ENCODE assay signal across 8 cellular contexts in genomic region chr17:75153854-75154194, GRCh38. TPM values are rescaled to one million over a fixed set of nuclear protein-coding genes. Genes with fewer than 3 reads are reported as not detected.
DNase-seq lines count a peak whose midpoint lies in the region; ATAC-seq and TF ChIP-seq lines count a peak whose summit lies in the region.

No MANE protein-coding gene starts in this region.

- no peak for TF ChIP-seq CTCF in spleen (IDR thresholded peaks at IDR 0.05 in 8 of 11, conservative IDR thresholded peaks at IDR 0.05 in 3 of 11)

- H3K27ac Mint-ChIP-seq in CD4-positive, CD25-positive, alpha-beta regulatory T cell: peak overlapping the region in 2 of 3 donors; percentile 89 to 91
- peak overlapping the region; percentile 93 to 94 for H3K27ac Mint-ChIP-seq in activated naive CD4-positive, alpha-beta T cell treated with anti-CD3 and anti-CD28 coated beads, Interleukin-2, amount 50 U/mL, for 72 hours

- no peaks in the 10 kb centered on the region for H3K36me3 Mint-ChIP-seq in CD4-positive, CD25-positive, alpha-beta regulatory T cell
- H3K36me3 Mint-ChIP-seq in activated naive CD4-positive, alpha-beta T cell treated with anti-CD3 and anti-CD28 coated beads, Interleukin-2, amount 50 U/mL, for 72 hours: peaks cover 18 to 25% of the 10 kb centered on the region in 2 donors

- ATAC-seq in CD4-positive, CD25-positive, alpha-beta regulatory T cell (ENCODE audit: low read depth in 2 of 2): peak in 1 of 2 donors; percentile 19
- peak; percentile 17 for ATAC-seq in GM19324 (IDR thresholded peaks at IDR 0.05; ENCODE audit: low FRiP score, unreplicated experiment)
- peak; percentile 6 to 9 for ATAC-seq in activated naive CD4-positive, alpha-beta T cell treated with anti-CD3 and anti-CD28 coated beads, Interleukin-2, amount 50 U/mL, for 72 hours

- no peaks in the 10 kb centered on the region for H3K9me3 ChIP-seq in CD4-positive, CD25-positive, alpha-beta regulatory T cell (ENCODE audit: control insufficient read depth in 2 of 2, low read length in 2 of 2)
- H3K9me3 ChIP-seq in HUES64 (ENCODE audit: insufficient read depth, low read depth, low read length) (no peaks in the 10 kb centered on the region), iPS-20b (ENCODE audit: insufficient read depth, low read depth, low read length) (no peaks in the 10 kb centered on the region), spleen (no peaks in the 10 kb centered on the region)

- intact Hi-C loops in spleen (cut with DNase I; ENCODE audit: low total_unique reads): no loop called here

- WGBS in HUES64: under 1% methylated on average over 27 of the region's 27 CpGs
- 0 to 5% (median 0%) methylated on average over 4 to 27 of the region's 27 CpGs for WGBS in spleen, 5 donors

- no peaks in the 10 kb centered on the region for H3K36me3 ChIP-seq in CD4-positive, CD25-positive, alpha-beta regulatory T cell (ENCODE audit: control insufficient read depth, insufficient read depth, low read length)
- peaks cover 8% of the 10 kb centered on the region for H3K36me3 ChIP-seq in HUES64 (ENCODE audit: insufficient read depth, low read length)
- H3K36me3 ChIP-seq in iPS-20b (ENCODE audit: insufficient read depth, low read depth, low read length): peaks cover 4% of the 10 kb centered on the region
- no peaks in the 10 kb centered on the region for H3K36me3 ChIP-seq in spleen

- DNase-seq in CD4-positive, CD25-positive, alpha-beta regulatory T cell: peak in 1 of 3 donors; percentile 24
- peak in 1 of 2 donors; percentile 29 for DNase-seq in activated naive CD4-positive, alpha-beta T cell treated with anti-CD3 and anti-CD28 coated beads, Interleukin-2, amount 50 U/mL, for 72 hours (ENCODE audit: low spot score in 2 of 2)
- DNase-seq in spleen (peak; percentile 85), NCI-H2029 (lab: John Stamatoyannopoulos, UW) (no peak), GM19238 (ENCODE audit: insufficient read length, low spot score) (no peak)

- no peaks in the 10 kb centered on the region for H3K9me3 Mint-ChIP-seq in CD4-positive, CD25-positive, alpha-beta regulatory T cell
- H3K9me3 Mint-ChIP-seq in activated naive CD4-positive, alpha-beta T cell treated with anti-CD3 and anti-CD28 coated beads, Interleukin-2, amount 50 U/mL, for 72 hours: no peaks in the 10 kb centered on the region

- peaks cover 17 to 42% (median 27%) of the 10 kb centered on the region in 4 donors for H3K4me1 Mint-ChIP-seq in CD4-positive, CD25-positive, alpha-beta regulatory T cell

- H3K4me3 ChIP-seq in CD4-positive, CD25-positive, alpha-beta regulatory T cell (ENCODE audit: low read depth, low read length): peak overlapping the region; percentile 94
- peak overlapping the region; percentile 94 for H3K4me3 ChIP-seq in HUES64 (ENCODE audit: low read length)
- peak overlapping the region; percentile 98 for H3K4me3 ChIP-seq in iPS-20b (ENCODE audit: low read length)
- peak overlapping the region; percentile 76 to 99 (median 90) for H3K4me3 ChIP-seq in spleen

- H3K9ac ChIP-seq in HUES64 (ENCODE audit: low read depth, low read length) (peak overlapping the region; percentile 95), iPS-20b (ENCODE audit: low read depth, low read length) (peak overlapping the region; percentile 97; the same call in 1 of the 2 replicates)

- peaks cover 4% of the 10 kb centered on the region for H3K27me3 Mint-ChIP-seq in CD4-positive, CD25-positive, alpha-beta regulatory T cell

- no peak for TF ChIP-seq POLR2A in spleen (IDR thresholded peaks at IDR 0.05)

- H3K4me1 ChIP-seq in CD4-positive, CD25-positive, alpha-beta regulatory T cell (ENCODE audit: control insufficient read depth, insufficient read depth, low read length, poor library complexity, severe bottlenecking): peaks cover 31% of the 10 kb centered on the region
- H3K4me1 ChIP-seq in HUES64 (ENCODE audit: insufficient read depth, low read length) (peaks cover 23% of the 10 kb centered on the region), iPS-20b (ENCODE audit: insufficient read depth, low read length) (peaks cover 9% of the 10 kb centered on the region; the same call in 1 of the 2 replicates), spleen (peaks cover 9 to 47% (median 30%) of the 10 kb centered on the region in 6 donors)

- H3K27me3 ChIP-seq in CD4-positive, CD25-positive, alpha-beta regulatory T cell (ENCODE audit: control insufficient read depth, insufficient read depth, low read length): no peaks in the 10 kb centered on the region
- H3K27me3 ChIP-seq in HUES64 (ENCODE audit: insufficient read depth, low read length) (no peaks in the 10 kb centered on the region), iPS-20b (ENCODE audit: insufficient read depth, low read length) (no peaks in the 10 kb centered on the region), spleen (replicated peaks in 1 of 7) (no peaks in the 10 kb centered on the region)

- H3K4me3 Mint-ChIP-seq in CD4-positive, CD25-positive, alpha-beta regulatory T cell: peak overlapping the region; percentile 87 to 94 (median 92)

- H3K27ac ChIP-seq in CD4-positive, CD25-positive, alpha-beta regulatory T cell (ENCODE audit: insufficient read depth, low read length, poor library complexity, severe bottlenecking): no peak overlapping the region
- H3K27ac ChIP-seq in HUES64 (ENCODE audit: low read depth, low read length) (peak overlapping the region; percentile 78), iPS-20b (ENCODE audit: low read length) (no peak overlapping the region), spleen (peak overlapping the region; percentile 76 to 96 (median 86))

RNA-seq across cellular contexts. Expression of gene JPT1, which starts 0.5 kb away (rescaled TPM):
- 70.9 TPM for total RNA-seq in CD4-positive, CD25-positive, alpha-beta regulatory T cell
- 100 to 1,000 TPM; 143 to 231 (median 192) TPM for polyA plus RNA-seq in CD4-positive, CD25-positive, alpha-beta regulatory T cell
- 301 TPM for polyA plus RNA-seq in HUES64 (2013, experiment 1 of 2)
- 296 TPM for polyA plus RNA-seq in HUES64 (2013, experiment 2 of 2)
- total RNA-seq in activated naive CD4-positive, alpha-beta T cell treated with anti-CD3 and anti-CD28 coated beads, Interleukin-2, amount 50 U/mL, for 72 hours: 100 to 1,000 TPM; 216 to 232 TPM
- 100 to 1,000 TPM in 2 of 7 donors, 10 to 100 TPM in 5; 47.1 to 116 (median 92.1) TPM for total RNA-seq in spleen
- 100 to 1,000 TPM; 106 to 192 (median 164) TPM for polyA plus RNA-seq in spleen

RNA-seq across cellular contexts. Expression of gene NT5C, which starts 22.3 kb away (rescaled TPM):
- 31.6 TPM for total RNA-seq in CD4-positive, CD25-positive, alpha-beta regulatory T cell
- 10 to 100 TPM; 55.4 to 66.9 (median 57.2) TPM for polyA plus RNA-seq in CD4-positive, CD25-positive, alpha-beta regulatory T cell
- polyA plus RNA-seq in HUES64 (2013, experiment 1 of 2): 57.4 TPM
- 57.9 TPM for polyA plus RNA-seq in HUES64 (2013, experiment 2 of 2)
- total RNA-seq in activated naive CD4-positive, alpha-beta T cell treated with anti-CD3 and anti-CD28 coated beads, Interleukin-2, amount 50 U/mL, for 72 hours: 10 to 100 TPM; 51.7 to 52.8 TPM
- 10 to 100 TPM; 48.2 to 77.9 (median 54.6) TPM for total RNA-seq in spleen
- polyA plus RNA-seq in spleen: 100 to 1,000 TPM; 105 to 145 (median 139) TPM

RNA-seq across cellular contexts. Expression of gene SUMO2, which starts 28.9 kb away (rescaled TPM):
- 318 TPM for total RNA-seq in CD4-positive, CD25-positive, alpha-beta regulatory T cell
- polyA plus RNA-seq in CD4-positive, CD25-positive, alpha-beta regulatory T cell: 100 to 1,000 TPM; 416 to 660 (median 495) TPM
- 510 TPM for polyA plus RNA-seq in HUES64 (2013, experiment 1 of 2)
- 550 TPM for polyA plus RNA-seq in HUES64 (2013, experiment 2 of 2)
- total RNA-seq in activated naive CD4-positive, alpha-beta T cell treated with anti-CD3 and anti-CD28 coated beads, Interleukin-2, amount 50 U/mL, for 72 hours: 100 to 1,000 TPM; 557 to 621 TPM
- 100 to 1,000 TPM in 4 of 7 donors, 10 to 100 TPM in 3; 67.7 to 310 (median 251) TPM for total RNA-seq in spleen
- 100 to 1,000 TPM in 2 of 3 donors, 10 to 100 TPM in 1; 97.3 to 127 (median 117) TPM for polyA plus RNA-seq in spleen

RNA-seq across cellular contexts. Expression of gene ARMC7, which starts 44.1 kb away (rescaled TPM):
- 12.8 TPM for total RNA-seq in CD4-positive, CD25-positive, alpha-beta regulatory T cell
- 1 to 10 TPM; 3.1 to 4.6 (median 4.2) TPM for polyA plus RNA-seq in CD4-positive, CD25-positive, alpha-beta regulatory T cell
- 12.4 TPM for polyA plus RNA-seq in HUES64 (2013, experiment 1 of 2)
- polyA plus RNA-seq in HUES64 (2013, experiment 2 of 2): 11.8 TPM
- total RNA-seq in activated naive CD4-positive, alpha-beta T cell treated with anti-CD3 and anti-CD28 coated beads, Interleukin-2, amount 50 U/mL, for 72 hours: 1 to 10 TPM; 7.0 to 9.9 TPM
- 10 to 100 TPM; 10.5 to 19.2 (median 14.7) TPM for total RNA-seq in spleen
- 10 to 100 TPM in 2 of 3 donors, 1 to 10 TPM in 1; 7.8 to 12.4 (median 10.0) TPM for polyA plus RNA-seq in spleen

RNA-seq across cellular contexts. Expression of gene NUP85, which starts 51.7 kb away (rescaled TPM):
- 79.5 TPM for total RNA-seq in CD4-positive, CD25-positive, alpha-beta regulatory T cell
- polyA plus RNA-seq in CD4-positive, CD25-positive, alpha-beta regulatory T cell: 10 to 100 TPM; 31.1 to 60.7 (median 44.3) TPM
- polyA plus RNA-seq in HUES64 (2013, experiment 1 of 2): 64.5 TPM
- 66.4 TPM for polyA plus RNA-seq in HUES64 (2013, experiment 2 of 2)
- 100 to 1,000 TPM; 108 to 146 TPM for total RNA-seq in activated naive CD4-positive, alpha-beta T cell treated with anti-CD3 and anti-CD28 coated beads, Interleukin-2, amount 50 U/mL, for 72 hours
- 10 to 100 TPM; 35.5 to 83.8 (median 66.1) TPM for total RNA-seq in spleen
- 10 to 100 TPM; 45.8 to 79.8 (median 61.8) TPM for polyA plus RNA-seq in spleen

Comparison
In these comparisons a context has a peak if more than half of its experiments do, and no peak if none do; other contexts are left out.
1. H3K27ac ChIP-seq: peak in HUES64 (single experiment) and spleen (8 of 8); none in CD4-positive, CD25-positive, alpha-beta regulatory T cell (single experiment) and iPS-20b (single experiment).
2. Peak in every context shown above with its lines, with median percentiles within 50 percentile points of each other: H3K4me3 ChIP-seq.